In the genomic region with DNA sequence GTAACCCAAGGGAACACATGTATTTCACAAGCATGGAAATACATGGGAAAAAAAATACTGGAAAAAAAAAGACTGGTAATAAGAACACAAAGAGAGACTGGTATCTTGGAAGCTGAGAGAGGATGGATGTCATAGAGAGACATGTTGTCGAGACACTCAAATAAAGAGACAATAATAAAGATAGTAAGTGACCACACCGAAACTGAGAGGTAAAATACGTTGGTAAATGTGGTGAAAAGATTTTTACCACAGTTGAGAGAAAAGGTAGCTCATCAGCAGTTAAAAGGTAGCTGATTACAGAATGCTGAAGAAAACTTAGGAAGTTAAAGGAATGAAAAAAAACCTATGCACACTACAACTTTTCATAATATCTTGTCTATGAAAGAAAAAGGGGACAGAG, we compare ENCODE assay signal across 29 cellular contexts.
DNase-seq lines count a peak whose midpoint lies in the region; ATAC-seq and TF ChIP-seq lines count a peak whose summit lies in the region.
"Had no signal": no experiment of that assay in that cellular context is flagged by ENCODE, and none has a peak within 500 bp of the region (broad histone marks: within the 10 kb centered on the region; RNA-seq: fewer than 3 reads in every experiment).

No MANE protein-coding gene starts in this region.

- peaks cover 56% of the 10 kb centered on the region for H3K36me3 Mint-ChIP-seq in CD4-positive, CD25-positive, alpha-beta regulatory T cell
- H3K36me3 Mint-ChIP-seq in immature natural killer cell: peaks cover 37 to 50% (median 48%) of the 10 kb centered on the region in 3 donors
- H3K36me3 Mint-ChIP-seq in endothelial cell (ENCODE audit: low read depth, unreplicated experiment): peaks cover 9% of the 10 kb centered on the region

- H3K27me3 Mint-ChIP-seq in CD4-positive, CD25-positive, alpha-beta regulatory T cell: no peaks in the 10 kb centered on the region
- H3K27me3 Mint-ChIP-seq in immature natural killer cell (ENCODE audit: low read depth in 3 of 3) (no peaks in the 10 kb centered on the region), endothelial cell (ENCODE audit: unreplicated experiment) (no peaks in the 10 kb centered on the region)
- H3K27me3 Mint-ChIP-seq: activated CD4-positive, alpha-beta T cell treated with anti-CD3 and anti-CD28 coated beads, Interleukin-2, amount 10 ng/mL, durations not matched to agents 24 days and 14 days; activated naive CD4-positive, alpha-beta T cell treated with anti-CD3 and anti-CD28 coated beads, Interleukin-2, amount 50 U/mL, for 24 hours; B cell; effector memory CD8-positive, alpha-beta T cell; IgD-negative memory B cell; naive B cell had no signal

- no peaks in the 10 kb centered on the region for H3K9me3 ChIP-seq in CD4-positive, CD25-positive, alpha-beta regulatory T cell (ENCODE audit: control insufficient read depth in 2 of 2, low read length in 2 of 2)
- H3K9me3 ChIP-seq in uterus: no peaks in the 10 kb centered on the region
- H3K9me3 ChIP-seq: stomach, transverse colon had no signal

- no peak overlapping the region for H3K4me3 ChIP-seq in CD4-positive, CD25-positive, alpha-beta regulatory T cell (ENCODE audit: low read depth, low read length)
- H3K4me3 ChIP-seq in uterus: no peak overlapping the region
- H3K4me3 ChIP-seq: cardiac muscle cell, stomach, transverse colon had no signal

- TF ChIP-seq CTCF in endothelial cell (IDR thresholded peaks at IDR 0.05; ENCODE audit: unreplicated experiment) (no peak), uterus (IDR thresholded peaks at IDR 0.05) (no peak)

- no peaks in the 10 kb centered on the region for H3K27me3 ChIP-seq in CD4-positive, CD25-positive, alpha-beta regulatory T cell (ENCODE audit: control insufficient read depth, insufficient read depth, low read length)
- H3K27me3 ChIP-seq in uterus: no peaks in the 10 kb centered on the region
- H3K27me3 ChIP-seq: cardiac muscle cell, stomach, transverse colon had no signal

- H3K4me1 Mint-ChIP-seq in CD4-positive, CD25-positive, alpha-beta regulatory T cell: peaks cover 12 to 40% (median 19%) of the 10 kb centered on the region in 4 donors
- H3K4me1 Mint-ChIP-seq in immature natural killer cell (peaks cover 24 to 36% of the 10 kb centered on the region in 2 donors), endothelial cell (ENCODE audit: unreplicated experiment) (no peaks in the 10 kb centered on the region)
- H3K4me1 Mint-ChIP-seq: activated naive CD4-positive, alpha-beta T cell treated with anti-CD3 and anti-CD28 coated beads, Interleukin-2, amount 50 U/mL, for 24 hours; B cell; mesothelial cell of epicardium had no signal

- peak overlapping the region; percentile 2 to 25 (median 8) for H3K27ac Mint-ChIP-seq in CD4-positive, CD25-positive, alpha-beta regulatory T cell
- peak overlapping the region; percentile 13 to 86 (median 63) for H3K27ac Mint-ChIP-seq in immature natural killer cell
- H3K27ac Mint-ChIP-seq in endothelial cell (ENCODE audit: unreplicated experiment): no peak overlapping the region
- H3K27ac Mint-ChIP-seq: activated CD4-positive, alpha-beta T cell treated with anti-CD3 and anti-CD28 coated beads, Interleukin-2, amount 10 ng/mL, durations not matched to agents 24 days and 14 days; activated naive CD4-positive, alpha-beta T cell treated with anti-CD3 and anti-CD28 coated beads, Interleukin-2, amount 50 U/mL, for 24 hours; B cell; mesothelial cell of epicardium; T-helper 2 cell treated with Interferon-gamma antibody and Interleukin-4, amounts not matched to agents 5 μg/mL and 100 μg/mL, for 36 hours had no signal

- no peak for DNase-seq in CD4-positive, CD25-positive, alpha-beta regulatory T cell
- DNase-seq in immature natural killer cell: no peak
- no peak for DNase-seq in endothelial cell (ENCODE audit: low spot score)
- DNase-seq in cerebellar cortex (ENCODE audit: low spot score): no peak
- no peak for DNase-seq in 8988T
- DNase-seq in uterus: no peak
- DNase-seq: activated CD4-positive, alpha-beta T cell treated with anti-CD3 and anti-CD28 coated beads, Interleukin-2, amount 10 ng/mL, durations not matched to agents 24 days and 14 days; anterior cingulate cortex; cortex of kidney; effector memory CD8-positive, alpha-beta T cell; kidney; naive B cell; NCI-H1105; NCI-H2029 treated with DMSO at 0.1 percent for 48 hours; NCI-H2227 treated with DMSO at 0.1 percent for 48 hours; NCI-H748 treated with DMSO at 0.1 percent for 48 hours; occipital lobe; stimulated activated CD4-positive, alpha-beta T cell treated with anti-CD3 and anti-CD28 coated beads, Interleukin-15, amount 100 ng/mL, for 24 hours; stomach; transverse colon had no signal

- ATAC-seq in CD4-positive, CD25-positive, alpha-beta regulatory T cell (ENCODE audit: low read depth in 2 of 2): no peak
- ATAC-seq in GM18858 (IDR thresholded peaks at IDR 0.05; ENCODE audit: unreplicated experiment) (peak; percentile 62), HG03520 (IDR thresholded peaks at IDR 0.05; ENCODE audit: unreplicated experiment) (peak; percentile 49)
- ATAC-seq: effector memory CD8-positive, alpha-beta T cell; SK-N-SH treated with all-trans-retinoic acid at 6 μM for 48 hours had no signal

- peaks cover 63% of the 10 kb centered on the region for H3K36me3 ChIP-seq in CD4-positive, CD25-positive, alpha-beta regulatory T cell (ENCODE audit: control insufficient read depth, insufficient read depth, low read length)
- no peaks in the 10 kb centered on the region for H3K36me3 ChIP-seq in uterus
- H3K36me3 ChIP-seq: cardiac muscle cell had no signal

- H3K27ac ChIP-seq in CD4-positive, CD25-positive, alpha-beta regulatory T cell (ENCODE audit: insufficient read depth, low read length, poor library complexity, severe bottlenecking): no peak overlapping the region
- H3K27ac ChIP-seq in uterus: no peak overlapping the region
- H3K27ac ChIP-seq: cardiac muscle cell, stomach, transverse colon had no signal

- no peaks in the 10 kb centered on the region for H3K9me3 Mint-ChIP-seq in CD4-positive, CD25-positive, alpha-beta regulatory T cell
- H3K9me3 Mint-ChIP-seq in immature natural killer cell: no peaks in the 10 kb centered on the region
- H3K9me3 Mint-ChIP-seq in endothelial cell (ENCODE audit: unreplicated experiment): no peaks in the 10 kb centered on the region
- H3K9me3 Mint-ChIP-seq: activated CD4-positive, alpha-beta T cell treated with anti-CD3 and anti-CD28 coated beads, Interleukin-2, amount 10 ng/mL, durations not matched to agents 24 days and 14 days; activated naive CD4-positive, alpha-beta T cell treated with anti-CD3 and anti-CD28 coated beads, Interleukin-2, amount 50 U/mL, for 24 hours; effector memory CD8-positive, alpha-beta T cell; IgD-negative memory B cell; mesothelial cell of epicardium; naive B cell; T-helper 2 cell treated with Interferon-gamma antibody and Interleukin-4, amounts not matched to agents 5 μg/mL and 100 μg/mL, for 36 hours had no signal

- H3K4me3 Mint-ChIP-seq in CD4-positive, CD25-positive, alpha-beta regulatory T cell: no peak overlapping the region
- no peak overlapping the region for H3K4me3 Mint-ChIP-seq in immature natural killer cell
- no peak overlapping the region for H3K4me3 Mint-ChIP-seq in endothelial cell (ENCODE audit: unreplicated experiment)
- H3K4me3 Mint-ChIP-seq: activated CD4-positive, alpha-beta T cell treated with anti-CD3 and anti-CD28 coated beads, Interleukin-2, amount 10 ng/mL, durations not matched to agents 24 days and 14 days; activated naive CD4-positive, alpha-beta T cell treated with anti-CD3 and anti-CD28 coated beads, Interleukin-2, amount 50 U/mL, for 24 hours; B cell; effector memory CD8-positive, alpha-beta T cell; IgD-negative memory B cell; mesothelial cell of epicardium; naive B cell; T-helper 2 cell treated with Interferon-gamma antibody and Interleukin-4, amounts not matched to agents 5 μg/mL and 100 μg/mL, for 36 hours had no signal

- intact Hi-C loops in uterus (cut with DNase I; ENCODE audit: low total_unique reads): no loop called here

- no peak for TF ChIP-seq POLR2A in uterus (IDR thresholded peaks at IDR 0.05)

- no peaks in the 10 kb centered on the region for H3K4me1 ChIP-seq in CD4-positive, CD25-positive, alpha-beta regulatory T cell (ENCODE audit: control insufficient read depth, insufficient read depth, low read length, poor library complexity, severe bottlenecking)
- no peaks in the 10 kb centered on the region for H3K4me1 ChIP-seq in uterus
- H3K4me1 ChIP-seq: stomach, transverse colon had no signal

Comparison
In these comparisons a context has a peak if more than half of its experiments do, and no peak if none do; other contexts are left out.
1. ATAC-seq: peak in GM18858 (single experiment) and HG03520 (single experiment); none in CD4-positive, CD25-positive, alpha-beta regulatory T cell (0 of 2).